1 cellular context compared by ENCODE assay signal in the genomic region with DNA sequence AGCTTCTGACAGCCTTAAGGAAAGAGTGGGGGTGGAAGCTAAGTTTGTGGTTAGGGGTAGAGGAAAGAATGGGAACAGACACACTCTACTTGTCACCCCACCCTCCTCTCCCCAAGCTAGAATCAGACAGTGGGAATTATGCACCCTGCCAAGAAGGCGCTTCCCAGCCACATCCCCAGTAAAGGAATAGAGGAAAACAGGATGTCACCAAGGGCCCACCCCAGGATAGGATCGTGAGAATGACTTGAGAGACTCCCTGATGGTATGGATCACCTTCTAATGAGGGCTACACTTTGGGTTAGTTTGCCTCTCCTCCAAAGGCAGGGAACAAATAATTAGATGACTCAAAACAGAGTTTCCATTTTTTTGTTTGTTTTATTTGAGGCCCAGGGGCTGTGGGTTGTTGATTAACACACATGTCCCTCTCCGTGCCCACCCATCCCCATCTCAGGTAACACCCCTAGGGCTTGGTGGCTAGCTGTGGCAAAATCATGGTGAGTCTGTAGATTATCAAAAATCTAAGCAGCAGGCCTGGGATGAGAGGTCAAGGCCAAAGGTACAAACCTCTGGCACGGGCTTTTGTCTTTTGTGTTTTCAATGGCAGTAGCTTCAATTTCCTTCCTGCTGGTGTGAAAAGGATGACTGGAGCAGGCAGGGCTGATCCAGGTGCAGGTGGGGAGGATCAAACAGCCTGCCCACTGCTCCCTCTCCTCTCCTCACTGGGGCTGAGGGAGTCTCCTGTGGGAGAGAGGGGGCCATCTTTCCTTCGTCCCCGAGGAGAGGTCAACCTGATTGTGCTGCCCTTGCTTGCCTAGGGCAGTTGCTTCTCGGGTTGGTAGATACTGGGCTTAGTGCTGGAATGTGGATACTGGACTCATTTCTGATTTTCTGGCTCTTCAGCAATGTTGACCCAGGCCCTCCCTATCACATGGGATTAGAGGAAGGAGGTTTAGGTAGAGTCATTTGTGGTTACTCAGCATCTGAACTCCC.
TF ChIP-seq lines count a peak whose summit lies in the region.

No MANE protein-coding gene starts in this region.

TF ChIP-seq in HepG2, 621 proteins besides CTCF, POLR2A, EP300 and RAD21 (continued from another document and continues in another):
- TF ChIP-seq, protein P1, sequence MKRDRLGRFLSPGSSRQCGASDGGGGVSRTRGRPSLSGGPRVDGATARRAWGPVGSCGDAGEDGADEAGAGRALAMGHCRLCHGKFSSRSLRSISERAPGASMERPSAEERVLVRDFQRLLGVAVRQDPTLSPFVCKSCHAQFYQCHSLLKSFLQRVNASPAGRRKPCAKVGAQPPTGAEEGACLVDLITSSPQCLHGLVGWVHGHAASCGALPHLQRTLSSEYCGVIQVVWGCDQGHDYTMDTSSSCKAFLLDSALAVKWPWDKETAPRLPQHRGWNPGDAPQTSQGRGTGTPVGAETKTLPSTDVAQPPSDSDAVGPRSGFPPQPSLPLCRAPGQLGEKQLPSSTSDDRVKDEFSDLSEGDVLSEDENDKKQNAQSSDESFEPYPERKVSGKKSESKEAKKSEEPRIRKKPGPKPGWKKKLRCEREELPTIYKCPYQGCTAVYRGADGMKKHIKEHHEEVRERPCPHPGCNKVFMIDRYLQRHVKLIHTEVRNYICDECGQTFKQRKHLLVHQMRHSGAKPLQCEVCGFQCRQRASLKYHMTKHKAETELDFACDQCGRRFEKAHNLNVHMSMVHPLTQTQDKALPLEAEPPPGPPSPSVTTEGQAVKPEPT (CRISPR knock-in tag; IDR thresholded peaks at IDR 0.05; ENCODE audit: low read depth): peak; percentile 54; the same call in 1 of the 2 replicates
- TF ChIP-seq ARID2 (CRISPR knock-in tag; IDR thresholded peaks at IDR 0.05; ENCODE audit: borderline replicate concordance): 0 out of 2 replicates have a peak, but pooled peaks have one; percentile 90
- no peak for TF ChIP-seq HDAC6 (IDR thresholded peaks at IDR 0.05; ENCODE audit: low read depth, low read length)
- TF ChIP-seq ZSCAN30 (CRISPR knock-in tag; IDR thresholded peaks at IDR 0.05): no peak
- peak; percentile 66; the same call in 1 of the 2 replicates for TF ChIP-seq ATF1 (CRISPR knock-in tag; IDR thresholded peaks at IDR 0.05)
- TF ChIP-seq HMG20B (CRISPR knock-in tag; conservative IDR thresholded peaks at IDR 0.05): peak; percentile 84
- TF ChIP-seq ZNF616 (CRISPR knock-in tag; IDR thresholded peaks at IDR 0.05; ENCODE audit: low read depth): no peak
- no peak for TF ChIP-seq ZNF260 (CRISPR knock-in tag; IDR thresholded peaks at IDR 0.05; ENCODE audit: borderline replicate concordance, low read depth)
- no peak; the same call in 1 of the 2 replicates for TF ChIP-seq ZNF337 (CRISPR knock-in tag; IDR thresholded peaks at IDR 0.05; ENCODE audit: borderline replicate concordance, low read depth)
- no peak for TF ChIP-seq ATF7 (IDR thresholded peaks at IDR 0.05)
- TF ChIP-seq ATF7 (CRISPR knock-in tag; IDR thresholded peaks at IDR 0.05): peak; percentile 48; the same call in 1 of the 2 replicates
- peak; percentile 78; the same call in 1 of the 2 replicates for TF ChIP-seq NKX3-1 (CRISPR knock-in tag; IDR thresholded peaks at IDR 0.05)
- TF ChIP-seq, protein P2, sequence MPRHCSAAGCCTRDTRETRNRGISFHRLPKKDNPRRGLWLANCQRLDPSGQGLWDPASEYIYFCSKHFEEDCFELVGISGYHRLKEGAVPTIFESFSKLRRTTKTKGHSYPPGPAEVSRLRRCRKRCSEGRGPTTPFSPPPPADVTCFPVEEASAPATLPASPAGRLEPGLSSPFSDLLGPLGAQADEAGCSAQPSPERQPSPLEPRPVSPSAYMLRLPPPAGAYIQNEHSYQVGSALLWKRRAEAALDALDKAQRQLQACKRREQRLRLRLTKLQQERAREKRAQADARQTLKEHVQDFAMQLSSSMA (CRISPR knock-in tag; IDR thresholded peaks at IDR 0.05): no peak
- no peak for TF ChIP-seq RELA (CRISPR knock-in tag; IDR thresholded peaks at IDR 0.05)
- 0 out of 2 replicates have a peak, but pooled peaks have one; percentile 21 for TF ChIP-seq ZNF225 (CRISPR knock-in tag; IDR thresholded peaks at IDR 0.05)
- TF ChIP-seq, protein P3, sequence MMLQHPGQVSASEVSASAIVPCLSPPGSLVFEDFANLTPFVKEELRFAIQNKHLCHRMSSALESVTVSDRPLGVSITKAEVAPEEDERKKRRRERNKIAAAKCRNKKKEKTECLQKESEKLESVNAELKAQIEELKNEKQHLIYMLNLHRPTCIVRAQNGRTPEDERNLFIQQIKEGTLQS (CRISPR knock-in tag; IDR thresholded peaks at IDR 0.05): peak; percentile 35
- no peak for TF ChIP-seq ZNF446 (CRISPR knock-in tag; IDR thresholded peaks at IDR 0.05)
- no peak for TF ChIP-seq ZNF264 (CRISPR knock-in tag; IDR thresholded peaks at IDR 0.05)
- peak; percentile 82; the same call in 1 of the 2 replicates for TF ChIP-seq TBP (CRISPR knock-in tag; IDR thresholded peaks at IDR 0.05)
- TF ChIP-seq, protein P4, sequence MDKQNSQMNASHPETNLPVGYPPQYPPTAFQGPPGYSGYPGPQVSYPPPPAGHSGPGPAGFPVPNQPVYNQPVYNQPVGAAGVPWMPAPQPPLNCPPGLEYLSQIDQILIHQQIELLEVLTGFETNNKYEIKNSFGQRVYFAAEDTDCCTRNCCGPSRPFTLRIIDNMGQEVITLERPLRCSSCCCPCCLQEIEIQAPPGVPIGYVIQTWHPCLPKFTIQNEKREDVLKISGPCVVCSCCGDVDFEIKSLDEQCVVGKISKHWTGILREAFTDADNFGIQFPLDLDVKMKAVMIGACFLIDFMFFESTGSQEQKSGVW (CRISPR knock-in tag; IDR thresholded peaks at IDR 0.05; ENCODE audit: borderline replicate concordance): no peak
- TF ChIP-seq ZNF235 (CRISPR knock-in tag; IDR thresholded peaks at IDR 0.05; ENCODE audit: borderline replicate concordance): no peak
- TF ChIP-seq CENPX (CRISPR knock-in tag; IDR thresholded peaks at IDR 0.05): no peak
- no peak for TF ChIP-seq CEBPB (IDR thresholded peaks at IDR 0.05; ENCODE audit: borderline replicate concordance, low read depth, low read length)
- TF ChIP-seq ZSCAN29 (CRISPR knock-in tag; conservative IDR thresholded peaks at IDR 0.05): peak; percentile 40; the same call in 1 of the 2 replicates
- TF ChIP-seq MZF1 (CRISPR knock-in tag; IDR thresholded peaks at IDR 0.05; ENCODE audit: borderline replicate concordance): 0 out of 2 replicates have a peak, but pooled peaks have one; percentile 68
- TF ChIP-seq ZNF451 (CRISPR knock-in tag; IDR thresholded peaks at IDR 0.05): peak; percentile 74; the same call in 1 of the 2 replicates
- TF ChIP-seq PBX3 (CRISPR knock-in tag; IDR thresholded peaks at IDR 0.05; ENCODE audit: borderline replicate concordance): no peak
- no peak for TF ChIP-seq REXO4 (CRISPR knock-in tag; IDR thresholded peaks at IDR 0.05; ENCODE audit: borderline replicate concordance)
- no peak for TF ChIP-seq MTA3 (CRISPR knock-in tag; IDR thresholded peaks at IDR 0.05)
- TF ChIP-seq RXRB (CRISPR knock-in tag; IDR thresholded peaks at IDR 0.05; ENCODE audit: borderline replicate concordance): peak; percentile 95
- TF ChIP-seq ZNF784 (CRISPR knock-in tag; IDR thresholded peaks at IDR 0.05; ENCODE audit: borderline replicate concordance): peak; percentile 76; the same call in 1 of the 2 replicates
- no peak for TF ChIP-seq ADNP (CRISPR knock-in tag; IDR thresholded peaks at IDR 0.05)
- peak; percentile 96 for TF ChIP-seq FOXC1 (CRISPR knock-in tag; IDR thresholded peaks at IDR 0.05; ENCODE audit: borderline replicate concordance)
- TF ChIP-seq HMG20A (CRISPR knock-in tag; IDR thresholded peaks at IDR 0.05; ENCODE audit: borderline replicate concordance): peak; percentile 87; the same call in 1 of the 2 replicates
- peak; percentile 59; the same call in 1 of the 2 replicates for TF ChIP-seq ZNF121 (CRISPR knock-in tag; IDR thresholded peaks at IDR 0.05)
- TF ChIP-seq DNMT1 (CRISPR knock-in tag; IDR thresholded peaks at IDR 0.05): no peak; the same call in 1 of the 2 replicates
- TF ChIP-seq CERS6 (CRISPR knock-in tag; IDR thresholded peaks at IDR 0.05): no peak
- 0 out of 2 replicates have a peak, but pooled peaks have one; percentile 3 for TF ChIP-seq KDM5B (CRISPR knock-in tag; IDR thresholded peaks at IDR 0.05; ENCODE audit: borderline replicate concordance)
- 0 out of 2 replicates have a peak, but pooled peaks have one; percentile 25 for TF ChIP-seq ONECUT2 (CRISPR knock-in tag; IDR thresholded peaks at IDR 0.05)
- TF ChIP-seq TFDP1 (CRISPR knock-in tag; IDR thresholded peaks at IDR 0.05; ENCODE audit: borderline replicate concordance): peak; percentile 68
- no peak for TF ChIP-seq PAX8 (CRISPR knock-in tag; IDR thresholded peaks at IDR 0.05; ENCODE audit: borderline replicate concordance)
- TF ChIP-seq ZFY (CRISPR knock-in tag; IDR thresholded peaks at IDR 0.05): peak; percentile 75
- TF ChIP-seq ZNF782 (CRISPR knock-in tag; IDR thresholded peaks at IDR 0.05; ENCODE audit: borderline replicate concordance): no peak; the same call in 1 of the 2 replicates
- TF ChIP-seq KLF16 (CRISPR knock-in tag; IDR thresholded peaks at IDR 0.05): peak in 1 of 2 experiments; percentile 69; a peak in 2 of 4 replicates
- TF ChIP-seq THAP8 (CRISPR knock-in tag; IDR thresholded peaks at IDR 0.05; ENCODE audit: borderline replicate concordance): no peak
- peak; percentile 68 for TF ChIP-seq HNF4G (IDR thresholded peaks at IDR 0.05; ENCODE audit: borderline replicate concordance, low read depth, low read length)
- TF ChIP-seq HNF4G (CRISPR knock-in tag; IDR thresholded peaks at IDR 0.05; ENCODE audit: borderline replicate concordance, low read depth): peak; percentile 77
- TF ChIP-seq PHB2 (IDR thresholded peaks at IDR 0.05; ENCODE audit: partially characterized antibody): no peak
- peak; percentile 82 for TF ChIP-seq ZFX (CRISPR knock-in tag; IDR thresholded peaks at IDR 0.05; ENCODE audit: low read depth)
- TF ChIP-seq SMC3 (IDR thresholded peaks at IDR 0.05; ENCODE audit: low read length): peak; percentile 2; the same call in 1 of the 2 replicates
- no peak for TF ChIP-seq ZC3H4 (CRISPR knock-in tag; IDR thresholded peaks at IDR 0.05; ENCODE audit: borderline replicate concordance)
- no peak for TF ChIP-seq KLF13 (CRISPR knock-in tag; IDR thresholded peaks at IDR 0.05)
- no peak for TF ChIP-seq SUZ12 (IDR thresholded peaks at IDR 0.05; ENCODE audit: low read depth, low read length)
- TF ChIP-seq, protein P5, sequence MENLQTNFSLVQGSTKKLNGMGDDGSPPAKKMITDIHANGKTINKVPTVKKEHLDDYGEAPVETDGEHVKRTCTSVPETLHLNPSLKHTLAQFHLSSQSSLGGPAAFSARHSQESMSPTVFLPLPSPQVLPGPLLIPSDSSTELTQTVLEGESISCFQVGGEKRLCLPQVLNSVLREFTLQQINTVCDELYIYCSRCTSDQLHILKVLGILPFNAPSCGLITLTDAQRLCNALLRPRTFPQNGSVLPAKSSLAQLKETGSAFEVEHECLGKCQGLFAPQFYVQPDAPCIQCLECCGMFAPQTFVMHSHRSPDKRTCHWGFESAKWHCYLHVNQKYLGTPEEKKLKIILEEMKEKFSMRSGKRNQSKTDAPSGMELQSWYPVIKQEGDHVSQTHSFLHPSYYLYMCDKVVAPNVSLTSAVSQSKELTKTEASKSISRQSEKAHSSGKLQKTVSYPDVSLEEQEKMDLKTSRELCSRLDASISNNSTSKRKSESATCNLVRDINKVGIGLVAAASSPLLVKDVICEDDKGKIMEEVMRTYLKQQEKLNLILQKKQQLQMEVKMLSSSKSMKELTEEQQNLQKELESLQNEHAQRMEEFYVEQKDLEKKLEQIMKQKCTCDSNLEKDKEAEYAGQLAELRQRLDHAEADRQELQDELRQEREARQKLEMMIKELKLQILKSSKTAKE (CRISPR knock-in tag; IDR thresholded peaks at IDR 0.05; ENCODE audit: borderline replicate concordance): peak; percentile 88
- peak; percentile 88 for TF ChIP-seq ZFP37 (CRISPR knock-in tag; IDR thresholded peaks at IDR 0.05; ENCODE audit: borderline replicate concordance)
- no peak; the same call in 1 of the 2 replicates for TF ChIP-seq ZFP90 (CRISPR knock-in tag; IDR thresholded peaks at IDR 0.05; ENCODE audit: borderline replicate concordance)
